Comparison of ENCODE assay signal across 8 cellular contexts in genomic region chr5:148384389-148384756, GRCh38. TPM values are rescaled to one million over a fixed set of nuclear protein-coding genes. Genes with fewer than 3 reads are reported as not detected.
DNase-seq lines count a peak whose midpoint lies in the region; ATAC-seq and TF ChIP-seq lines count a peak whose summit lies in the region.

No MANE protein-coding gene starts in this region.

- no peaks in the 10 kb centered on the region for H3K36me3 ChIP-seq in prostate gland

- peak overlapping the region; percentile 98 for H3K4me3 Mint-ChIP-seq in activated CD4-positive, alpha-beta T cell treated with anti-CD3 and anti-CD28 coated beads, Interleukin-2, amount 10 ng/mL, durations not matched to agents 7 days and 5 days
- H3K4me3 Mint-ChIP-seq in WTC11 (peak overlapping the region; percentile 96), glutamatergic neuron (ENCODE audit: unreplicated experiment) (peak overlapping the region; percentile 99)

- WGBS in prostate gland: 3% methylated on average over 7 of the region's 7 CpGs

- intact Hi-C loops in prostate gland (cut with DNase I): no loop called here

- no peaks in the 10 kb centered on the region for H3K9me3 ChIP-seq in prostate gland

- CTCF ChIA-PET in activated CD4-positive, alpha-beta T cell treated with anti-CD3 and anti-CD28 coated beads, Interleukin-2, amount 10 ng/mL, durations not matched to agents 7 days and 5 days (lab: Charles Lee): interaction anchor here (0.6 to 1.0 kb wide), 3 partner anchors 11 to 29 kb away, joined by 3 to 4 read pairs (median 4); no protein-coding TSS in a partner anchor
- CTCF ChIA-PET in WTC11 (lab: Charles Lee): interaction anchor here (1.1 to 1.6 kb wide), 2 partner anchors 14 to 347 kb away, joined by 3 to 8 read pairs; no protein-coding TSS in a partner anchor

- peaks cover 65% of the 10 kb centered on the region for H3K4me1 Mint-ChIP-seq in activated CD4-positive, alpha-beta T cell treated with anti-CD3 and anti-CD28 coated beads, Interleukin-2, amount 10 ng/mL, durations not matched to agents 7 days and 5 days
- H3K4me1 Mint-ChIP-seq in WTC11 (peaks cover 29% of the 10 kb centered on the region), glutamatergic neuron (ENCODE audit: low read depth, unreplicated experiment) (peaks cover 14% of the 10 kb centered on the region)

- no peaks in the 10 kb centered on the region for H3K27me3 ChIP-seq in prostate gland (replicated peaks; ENCODE audit: insufficient read depth)

- TF ChIP-seq POLR2A in prostate gland (IDR thresholded peaks at IDR 0.05): no peak

- TF ChIP-seq CTCF in WTC11 (IDR thresholded peaks at IDR 0.05) (no peak), glutamatergic neuron (IDR thresholded peaks at IDR 0.05; ENCODE audit: partially characterized antibody, unreplicated experiment) (no peak), prostate gland (IDR thresholded peaks at IDR 0.05) (no peak)

- peak overlapping the region; percentile 99 for H3K27ac Mint-ChIP-seq in activated CD4-positive, alpha-beta T cell treated with anti-CD3 and anti-CD28 coated beads, Interleukin-2, amount 10 ng/mL, durations not matched to agents 7 days and 5 days
- H3K27ac Mint-ChIP-seq in WTC11: peak overlapping the region; percentile 89
- peak overlapping the region; percentile 99 for H3K27ac Mint-ChIP-seq in glutamatergic neuron (ENCODE audit: unreplicated experiment)

- peak; percentile 31 for DNase-seq in activated CD4-positive, alpha-beta T cell treated with anti-CD3 and anti-CD28 coated beads, Interleukin-2, amount 10 ng/mL, durations not matched to agents 7 days and 5 days
- DNase-seq in activated CD4-positive, alpha-beta T cell treated with anti-CD3 and anti-CD28 coated beads for 4 hours: no peak
- DNase-seq in WTC11 (ENCODE audit: low spot score): no peak
- DNase-seq in glutamatergic neuron: no peak
- no peak for DNase-seq in prostate gland (ENCODE audit: low spot score)
- no peak for DNase-seq in GF-D8 (lab: John Stamatoyannopoulos, UW)
- DNase-seq in T1000 (lab: John Stamatoyannopoulos, UW): no peak

- peaks cover 3% of the 10 kb centered on the region for H3K9me3 Mint-ChIP-seq in activated CD4-positive, alpha-beta T cell treated with anti-CD3 and anti-CD28 coated beads, Interleukin-2, amount 10 ng/mL, durations not matched to agents 7 days and 5 days
- peaks cover under 1% of the 10 kb centered on the region; the same call in 1 of the 2 replicates for H3K9me3 Mint-ChIP-seq in WTC11
- H3K9me3 Mint-ChIP-seq in glutamatergic neuron (ENCODE audit: unreplicated experiment): peaks cover 12% of the 10 kb centered on the region

- POLR2A ChIA-PET in activated CD4-positive, alpha-beta T cell treated with anti-CD3 and anti-CD28 coated beads, Interleukin-2, amount 10 ng/mL, durations not matched to agents 7 days and 5 days (lab: Charles Lee): interaction anchor here (0.5 kb wide), 1 partner anchor 971 kb away, joined by 3 read pairs; no protein-coding TSS in a partner anchor
- POLR2A ChIA-PET in WTC11 (lab: Charles Lee): no interaction called here

- H3K4me3 ChIP-seq in prostate gland: peak overlapping the region; percentile 59 to 90

- H3K27ac ChIP-seq in prostate gland: peak overlapping the region; percentile 75 to 90

- H3K36me3 Mint-ChIP-seq in activated CD4-positive, alpha-beta T cell treated with anti-CD3 and anti-CD28 coated beads, Interleukin-2, amount 10 ng/mL, durations not matched to agents 7 days and 5 days (ENCODE audit: low read depth): peaks cover 29% of the 10 kb centered on the region
- H3K36me3 Mint-ChIP-seq in WTC11 (peaks cover 5% of the 10 kb centered on the region; the same call in 1 of the 2 replicates), glutamatergic neuron (ENCODE audit: unreplicated experiment) (no peaks in the 10 kb centered on the region)

- H3K4me1 ChIP-seq in prostate gland (replicated peaks): peaks cover 23% of the 10 kb centered on the region

- ATAC-seq in HG02981 (IDR thresholded peaks at IDR 0.05; ENCODE audit: unreplicated experiment) (peak; percentile 14), WTC11 (no peak)

- H3K27me3 Mint-ChIP-seq in activated CD4-positive, alpha-beta T cell treated with anti-CD3 and anti-CD28 coated beads, Interleukin-2, amount 10 ng/mL, durations not matched to agents 7 days and 5 days: no peaks in the 10 kb centered on the region
- no peaks in the 10 kb centered on the region for H3K27me3 Mint-ChIP-seq in WTC11 (ENCODE audit: low read depth)
- H3K27me3 Mint-ChIP-seq in glutamatergic neuron (ENCODE audit: unreplicated experiment): peaks cover 11% of the 10 kb centered on the region

TF ChIP-seq in WTC11, 78 proteins besides CTCF, POLR2A, EP300 and RAD21 (continues in another document):
- TF ChIP-seq, protein P1, sequence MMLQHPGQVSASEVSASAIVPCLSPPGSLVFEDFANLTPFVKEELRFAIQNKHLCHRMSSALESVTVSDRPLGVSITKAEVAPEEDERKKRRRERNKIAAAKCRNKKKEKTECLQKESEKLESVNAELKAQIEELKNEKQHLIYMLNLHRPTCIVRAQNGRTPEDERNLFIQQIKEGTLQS (CRISPR knock-in tag; conservative IDR thresholded peaks at IDR 0.05): no peak
- no peak for TF ChIP-seq GABPB1 (CRISPR knock-in tag; IDR thresholded peaks at IDR 0.05)
- TF ChIP-seq, protein P2, sequence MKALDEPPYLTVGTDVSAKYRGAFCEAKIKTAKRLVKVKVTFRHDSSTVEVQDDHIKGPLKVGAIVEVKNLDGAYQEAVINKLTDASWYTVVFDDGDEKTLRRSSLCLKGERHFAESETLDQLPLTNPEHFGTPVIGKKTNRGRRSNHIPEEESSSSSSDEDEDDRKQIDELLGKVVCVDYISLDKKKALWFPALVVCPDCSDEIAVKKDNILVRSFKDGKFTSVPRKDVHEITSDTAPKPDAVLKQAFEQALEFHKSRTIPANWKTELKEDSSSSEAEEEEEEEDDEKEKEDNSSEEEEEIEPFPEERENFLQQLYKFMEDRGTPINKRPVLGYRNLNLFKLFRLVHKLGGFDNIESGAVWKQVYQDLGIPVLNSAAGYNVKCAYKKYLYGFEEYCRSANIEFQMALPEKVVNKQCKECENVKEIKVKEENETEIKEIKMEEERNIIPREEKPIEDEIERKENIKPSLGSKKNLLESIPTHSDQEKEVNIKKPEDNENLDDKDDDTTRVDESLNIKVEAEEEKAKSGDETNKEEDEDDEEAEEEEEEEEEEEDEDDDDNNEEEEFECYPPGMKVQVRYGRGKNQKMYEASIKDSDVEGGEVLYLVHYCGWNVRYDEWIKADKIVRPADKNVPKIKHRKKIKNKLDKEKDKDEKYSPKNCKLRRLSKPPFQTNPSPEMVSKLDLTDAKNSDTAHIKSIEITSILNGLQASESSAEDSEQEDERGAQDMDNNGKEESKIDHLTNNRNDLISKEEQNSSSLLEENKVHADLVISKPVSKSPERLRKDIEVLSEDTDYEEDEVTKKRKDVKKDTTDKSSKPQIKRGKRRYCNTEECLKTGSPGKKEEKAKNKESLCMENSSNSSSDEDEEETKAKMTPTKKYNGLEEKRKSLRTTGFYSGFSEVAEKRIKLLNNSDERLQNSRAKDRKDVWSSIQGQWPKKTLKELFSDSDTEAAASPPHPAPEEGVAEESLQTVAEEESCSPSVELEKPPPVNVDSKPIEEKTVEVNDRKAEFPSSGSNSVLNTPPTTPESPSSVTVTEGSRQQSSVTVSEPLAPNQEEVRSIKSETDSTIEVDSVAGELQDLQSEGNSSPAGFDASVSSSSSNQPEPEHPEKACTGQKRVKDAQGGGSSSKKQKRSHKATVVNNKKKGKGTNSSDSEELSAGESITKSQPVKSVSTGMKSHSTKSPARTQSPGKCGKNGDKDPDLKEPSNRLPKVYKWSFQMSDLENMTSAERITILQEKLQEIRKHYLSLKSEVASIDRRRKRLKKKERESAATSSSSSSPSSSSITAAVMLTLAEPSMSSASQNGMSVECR (CRISPR knock-in tag; IDR thresholded peaks at IDR 0.05; ENCODE audit: borderline replicate concordance): no peak
- TF ChIP-seq EMX1 (CRISPR knock-in tag; IDR thresholded peaks at IDR 0.05): no peak
- TF ChIP-seq ZBTB43 (CRISPR knock-in tag; IDR thresholded peaks at IDR 0.05): no peak
- TF ChIP-seq ZNF281 (CRISPR knock-in tag; IDR thresholded peaks at IDR 0.05): no peak
- no peak for TF ChIP-seq JUN (CRISPR knock-in tag; IDR thresholded peaks at IDR 0.05)

RNA-seq across cellular contexts. Expression of gene FBXO38, which starts 0.6 kb away (rescaled TPM):
- 10 to 100 TPM; 48.5 to 53.1 TPM for total RNA-seq in activated CD4-positive, alpha-beta T cell treated with anti-CD3 and anti-CD28 coated beads, Interleukin-2, amount 10 ng/mL, durations not matched to agents 7 days and 5 days
- total RNA-seq in WTC11 (2021) (30.4 to 35.8 TPM (median 34.8 TPM) in 3 replicates), glutamatergic neuron (ENCODE audit: unreplicated experiment) (132 TPM), prostate gland (10 to 100 TPM; 47.1 to 53.2 TPM)

RNA-seq across cellular contexts. Expression of gene SPINK9, which starts 49.0 kb away (rescaled TPM):
- not detected for total RNA-seq in activated CD4-positive, alpha-beta T cell treated with anti-CD3 and anti-CD28 coated beads, Interleukin-2, amount 10 ng/mL, durations not matched to agents 7 days and 5 days
- total RNA-seq in WTC11 (2021) (not detected in 3 replicates), glutamatergic neuron (ENCODE audit: unreplicated experiment) (not detected), prostate gland (not detected)
